Comparison of ENCODE assay signal across 8 cellular contexts in the genomic region with DNA sequence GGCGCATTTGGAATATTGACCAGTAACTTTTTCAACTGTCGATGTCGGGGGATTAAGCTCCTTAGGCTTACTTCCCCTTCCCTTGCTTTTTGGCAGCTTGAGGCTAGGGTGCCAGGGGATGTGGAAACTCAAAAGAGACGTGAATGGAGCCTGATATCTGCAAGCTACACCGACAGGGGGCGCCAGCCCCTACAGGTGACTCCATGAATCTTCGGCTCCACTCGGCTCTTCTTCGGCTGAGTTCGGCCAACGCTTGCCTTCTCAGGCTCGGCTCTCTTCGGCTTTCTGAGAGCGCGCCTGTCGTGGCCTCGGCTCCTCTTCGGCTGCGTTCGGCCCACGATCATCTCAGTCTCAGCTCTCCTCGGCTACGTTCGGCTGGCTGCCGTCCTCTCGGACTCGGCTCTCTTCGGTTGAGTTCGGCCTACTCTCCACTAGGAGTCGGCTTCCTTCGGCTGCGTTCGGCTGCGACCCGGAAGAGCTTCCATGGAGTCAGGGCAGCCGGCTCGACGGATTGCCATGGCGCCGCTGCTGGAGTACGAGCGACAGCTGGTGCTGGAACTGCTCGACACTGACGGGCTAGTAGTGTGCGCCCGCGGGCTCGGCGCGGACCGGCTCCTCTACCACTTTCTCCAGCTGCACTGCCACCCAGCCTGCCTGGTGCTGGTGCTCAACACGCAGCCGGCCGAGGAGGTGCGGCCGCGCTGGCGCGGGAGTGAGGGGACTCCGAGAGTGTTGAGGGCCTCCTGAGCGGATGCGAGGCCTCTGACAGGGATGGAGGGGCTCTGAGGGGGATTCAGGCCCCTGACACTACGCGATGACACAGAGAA. TPM values are rescaled to one million over a fixed set of nuclear protein-coding genes. Genes with fewer than 3 reads are reported as not detected.
DNase-seq lines count a peak whose midpoint lies in the region; ATAC-seq and TF ChIP-seq lines count a peak whose summit lies in the region.

Gene ERCC4, plus strand, starts transcription at position 472 of the 827 bp plus-strand sequence. Its CDS starts 12 bp downstream, at position 484.

- H3K27ac Mint-ChIP-seq in CD4-positive, alpha-beta T cell: peak within 1 kb of the TSS; percentile 47
- H3K27ac Mint-ChIP-seq in dendritic cell treated with granulocyte-macrophage colony-stimulating factor and Interleukin-4, amounts not matched to agents 40 ng/mL and 50 ng/mL, for 4 days: peak within 1 kb of the TSS; percentile 94

- POLR2A ChIA-PET in CD4-positive, alpha-beta T cell (lab: Charles Lee): interaction anchor here (0.6 to 1.5 kb wide), 7 partner anchors 151 to 1174 kb away, joined by 3 to 19 read pairs (median 5); partner anchors contain the start of genes BFAR, PARN and RRN3

- peak; percentile 94 for ATAC-seq in CD4-positive, alpha-beta T cell (ENCODE audit: poor library complexity)
- peak; percentile 98 for ATAC-seq in GM19395 (IDR thresholded peaks at IDR 0.05; ENCODE audit: unreplicated experiment)
- ATAC-seq in HG03565 (IDR thresholded peaks at IDR 0.05; ENCODE audit: unreplicated experiment): peak; percentile 97
- peak; percentile 98 for ATAC-seq in left lung

- no peaks in the 10 kb centered on the region for H3K27me3 Mint-ChIP-seq in CD4-positive, alpha-beta T cell
- peaks cover 7% of the 10 kb centered on the region for H3K27me3 Mint-ChIP-seq in dendritic cell treated with granulocyte-macrophage colony-stimulating factor and Interleukin-4, amounts not matched to agents 40 ng/mL and 50 ng/mL, for 4 days

- H3K4me1 Mint-ChIP-seq in CD4-positive, alpha-beta T cell (ENCODE audit: low read depth): peaks cover 29% of the 10 kb centered on the region
- H3K4me1 Mint-ChIP-seq in dendritic cell treated with granulocyte-macrophage colony-stimulating factor and Interleukin-4, amounts not matched to agents 40 ng/mL and 50 ng/mL, for 4 days (ENCODE audit: low read depth): peaks cover 30% of the 10 kb centered on the region

- TF ChIP-seq CTCF in CD4-positive, alpha-beta T cell (IDR thresholded peaks at IDR 0.05): peak; percentile 93
- TF ChIP-seq CTCF in left lung (IDR thresholded peaks at IDR 0.05): peak; percentile 77 to 93

- DNase-seq in CD4-positive, alpha-beta T cell: peak; percentile 98 to 100 (median 99)
- DNase-seq in NCI-H748 treated with DMSO at 0.1 percent for 48 hours (lab: John Stamatoyannopoulos, UW): peak; percentile 99
- DNase-seq in activated CD4-positive, alpha-beta T cell treated with anti-CD3 and anti-CD28 coated beads, Interleukin-2, amount 50 U/mL, for 24 hours (ENCODE audit: low read depth in 1 of 2, low spot score in 1 of 2): peak; percentile 92 to 99
- peak; percentile 99 for DNase-seq in left lung
- peak; percentile 98 to 99 for DNase-seq in stimulated activated CD4-positive, alpha-beta T cell treated with anti-CD3 and anti-CD28 coated beads, Interleukin-2, amount 100 ng/mL, for 48 hours

- peak within 1 kb of the TSS; percentile 80 for H3K4me3 Mint-ChIP-seq in CD4-positive, alpha-beta T cell
- H3K4me3 Mint-ChIP-seq in dendritic cell treated with granulocyte-macrophage colony-stimulating factor and Interleukin-4, amounts not matched to agents 40 ng/mL and 50 ng/mL, for 4 days: peak within 1 kb of the TSS; percentile 94

- CTCF ChIA-PET in CD4-positive, alpha-beta T cell (lab: Charles Lee): interaction anchor here (0.5 to 1.4 kb wide), 12 partner anchors 8 to 1091 kb away, joined by 3 to 10 read pairs (median 4); no protein-coding TSS in a partner anchor

- peaks cover 4 to 18% of the 10 kb centered on the region in 2 donors for H3K4me1 ChIP-seq in left lung

- no peaks in the 10 kb centered on the region for H3K9me3 Mint-ChIP-seq in CD4-positive, alpha-beta T cell
- H3K9me3 Mint-ChIP-seq in dendritic cell treated with granulocyte-macrophage colony-stimulating factor and Interleukin-4, amounts not matched to agents 40 ng/mL and 50 ng/mL, for 4 days: no peaks in the 10 kb centered on the region

- peaks cover 13% of the 10 kb centered on the region for H3K36me3 Mint-ChIP-seq in CD4-positive, alpha-beta T cell (ENCODE audit: low read depth)
- peaks cover 13% of the 10 kb centered on the region for H3K36me3 Mint-ChIP-seq in dendritic cell treated with granulocyte-macrophage colony-stimulating factor and Interleukin-4, amounts not matched to agents 40 ng/mL and 50 ng/mL, for 4 days (ENCODE audit: low read depth)

- H3K36me3 ChIP-seq in left lung: peaks cover 0 to 11% of the 10 kb centered on the region in 2 donors

- H3K4me3 ChIP-seq in left lung: peak within 1 kb of the TSS; percentile 82 to 95

- peak within 1 kb of the TSS; percentile 62 for H3K27ac ChIP-seq in CD4-positive, alpha-beta T cell (ENCODE audit: low read depth, low read length)
- peak within 1 kb of the TSS; percentile 10 to 87 for H3K27ac ChIP-seq in left lung

- intact Hi-C loops in CD4-positive, alpha-beta T cell (cut with DNase I, micrococcal nuclease): loop anchor here (2.0 to 10.0 kb wide), 10 partner anchors 53 to 1945 kb away; partner anchors contain the start of genes CPPED1 (in 1 of the 2), MRTFB (in 1 of the 2) and SNX29 (in 1 of the 2)
- intact Hi-C loops in dendritic cell treated with granulocyte-macrophage colony-stimulating factor and Interleukin-4, amounts not matched to agents 40 ng/mL and 50 ng/mL, for 4 days (cut with micrococcal nuclease): loop anchor here (5.0 kb wide), 2 partner anchors 367 to 382 kb away; no protein-coding TSS in a partner anchor
- intact Hi-C loops in left lung (cut with DNase I): loop anchor here in 1 of 2 donors (10.0 kb wide), 2 partner anchors 265 to 365 kb away; no protein-coding TSS in a partner anchor

- H3K9me3 ChIP-seq in CD4-positive, alpha-beta T cell (ENCODE audit: control insufficient read depth, low read length): no peaks in the 10 kb centered on the region
- no peaks in the 10 kb centered on the region for H3K9me3 ChIP-seq in left lung

- H3K27me3 ChIP-seq in CD4-positive, alpha-beta T cell (ENCODE audit: control insufficient read depth, insufficient read depth, low read length): no peaks in the 10 kb centered on the region
- no peaks in the 10 kb centered on the region for H3K27me3 ChIP-seq in left lung

RNA-seq across cellular contexts. Expression of gene ERCC4, which starts in this region (rescaled TPM):
- total RNA-seq in CD4-positive, alpha-beta T cell: 10 to 100 TPM in 1 of 2 experiments, 1 to 10 TPM in 1; 8.5 to 10.1 TPM
- 10 to 100 TPM; 10.7 to 11.8 TPM for total RNA-seq in left lung

Comparison
In these comparisons a context has a peak if more than half of its experiments do, and no peak if none do; other contexts are left out.
1. Peak in every context shown above with its lines: DNase-seq, ATAC-seq, H3K4me3 ChIP-seq and H3K27ac ChIP-seq.